In genomic region chr13:58142952-58143351, GRCh38 we compare ENCODE assay signal across 32 cellular contexts.
A peak's percentile ranks its signal among the peaks of the same experiment; 100 is the strongest.
DNase-seq lines count a peak whose midpoint lies in the region; ATAC-seq, FAIRE-seq and TF ChIP-seq lines count a peak whose summit lies in the region.
"Had no signal": no experiment of that assay in that cellular context is flagged by ENCODE, and none has a peak within 500 bp of the region (broad histone marks: within the 10 kb centered on the region; RNA-seq: fewer than 3 reads in every experiment).

No MANE protein-coding gene starts in this region.

- TF ChIP-seq RAD21 in HepG2 (CRISPR knock-in tag; IDR thresholded peaks at IDR 0.05) = no peak
- TF ChIP-seq RAD21 in A549 (conservative IDR thresholded peaks at IDR 0.05 in 1 of 2, IDR thresholded peaks at IDR 0.05 in 1 of 2) = no peak
- TF ChIP-seq RAD21 in K562 (CRISPR knock-in tag; conservative IDR thresholded peaks at IDR 0.05 in 1 of 2, IDR thresholded peaks at IDR 0.05 in 1 of 2) = no peak

- in situ Hi-C loops in HepG2 (cut with HindIII; ENCODE audit: extremely low pct_ligation_motif_present, low pct_unique_long_range_greater_than_20kb) (no loop called here), K562 (cut with MboI) (no loop called here)

- H3K79me2 ChIP-seq in HepG2 (ENCODE audit: insufficient read depth, low read length) = no peaks in the 10 kb centered on the region
- H3K79me2 ChIP-seq in K562 (ENCODE audit: control insufficient read depth, insufficient read depth, low read length) = no peaks in the 10 kb centered on the region

- TF ChIP-seq POLR2A in HepG2 (IDR thresholded peaks at IDR 0.05; ENCODE audit: insufficient read depth in 1 of 2, low read depth in 2 of 2, low read length in 2 of 2) = no peak
- no peak for TF ChIP-seq POLR2A in right lobe of liver (IDR thresholded peaks at IDR 0.05)
- no peak for TF ChIP-seq POLR2A in A549 (IDR thresholded peaks at IDR 0.05; ENCODE audit: low read length)
- no peak for TF ChIP-seq POLR2A in K562 (conservative IDR thresholded peaks at IDR 0.05)

- CTCF ChIA-PET in HepG2 (lab: Yijun Ruan, JAX; ENCODE audit: low intra/inter-chr PET ratio, low total read pairs) (no interaction called here), A549 (lab: Yijun Ruan, JAX) (no interaction called here), K562 (lab: Yijun Ruan, JAX; ENCODE audit: low intra/inter-chr PET ratio) (no interaction called here)

- no peaks in the 10 kb centered on the region for H3K4me1 ChIP-seq in HepG2 (ENCODE audit: insufficient read depth, low read length)
- no peaks in the 10 kb centered on the region for H3K4me1 ChIP-seq in right lobe of liver
- H3K4me1 ChIP-seq in A549 = no peaks in the 10 kb centered on the region
- H3K4me1 ChIP-seq in K562 (replicated peaks in 1 of 2; ENCODE audit: control insufficient read depth in 2 of 2, insufficient read depth in 2 of 2, low read length in 2 of 2) = no peaks in the 10 kb centered on the region
- H3K4me1 ChIP-seq: BLaER1; BLaER1 treated with 17β-estradiol and CSF1 and Interleukin-3, amounts not matched to agents 10 nM and 100 nM; Caco-2 had no signal

- no peak for TF ChIP-seq CTCF in HepG2 (CRISPR knock-in tag; IDR thresholded peaks at IDR 0.05)
- no peak for TF ChIP-seq CTCF in right lobe of liver (IDR thresholded peaks at IDR 0.05)
- no peak for TF ChIP-seq CTCF in A549 (IDR thresholded peaks at IDR 0.05)
- TF ChIP-seq CTCF in K562 (IDR thresholded peaks at IDR 0.05 in 2 of 3, conservative IDR thresholded peaks at IDR 0.05 in 1 of 3; ENCODE audit: insufficient read depth in 2 of 3, low read depth in 1 of 3, low read length in 3 of 3) = no peak

- H3K9me1 ChIP-seq in K562 (ENCODE audit: control insufficient read depth, insufficient read depth, low read length) = no peaks in the 10 kb centered on the region

- no peaks in the 10 kb centered on the region for H4K20me1 ChIP-seq in HepG2 (ENCODE audit: insufficient read depth, low read length)
- no peaks in the 10 kb centered on the region for H4K20me1 ChIP-seq in K562 (replicated peaks; ENCODE audit: control insufficient read depth, insufficient read depth, low read length)
- H4K20me1 ChIP-seq: BLaER1; BLaER1 treated with 17β-estradiol and CSF1 and Interleukin-3, amounts not matched to agents 10 nM and 100 nM had no signal

- H3K27me3 ChIP-seq in HepG2 (ENCODE audit: control insufficient read depth in 1 of 2, insufficient read depth in 2 of 2, low read length in 2 of 2) (no peaks in the 10 kb centered on the region), right lobe of liver (no peaks in the 10 kb centered on the region), K562 (ENCODE audit: control insufficient read depth in 2 of 2, insufficient read depth in 2 of 2, low read length in 2 of 2) (no peaks in the 10 kb centered on the region)
- H3K27me3 ChIP-seq: BE2C; BLaER1; BLaER1 treated with 17β-estradiol and CSF1 and Interleukin-3, amounts not matched to agents 10 nM and 100 nM had no signal

- no peak overlapping the region for H3K9ac ChIP-seq in HepG2 (ENCODE audit: insufficient read depth, low read depth, low read length)
- no peak overlapping the region for H3K9ac ChIP-seq in K562 (ENCODE audit: insufficient read depth in 1 of 2, low read depth in 2 of 2, low read length in 2 of 2)
- H3K9ac ChIP-seq: BLaER1; BLaER1 treated with 17β-estradiol and CSF1 and Interleukin-3, amounts not matched to agents 10 nM and 100 nM had no signal

- intact Hi-C loops in HepG2 (cut with micrococcal nuclease; ENCODE audit: unreplicated experiment) = no loop called here
- intact Hi-C loops in right lobe of liver (cut with DNase I) = no loop called here
- intact Hi-C loops in K562 (cut with micrococcal nuclease) = no loop called here

- BruUV-seq in HepG2 (replicated peaks; lab: Mats Ljungman, UMichigan) (no TSS peak), K562 (replicated peaks; lab: Mats Ljungman, UMichigan) (no TSS peak)

- POLR2A ChIA-PET in HepG2 (lab: Yijun Ruan, JAX) = no interaction called here
- POLR2A ChIA-PET in A549 (lab: Yijun Ruan, JAX) = no interaction called here
- POLR2A ChIA-PET in K562 (lab: Yijun Ruan, JAX) = no interaction called here

- H3K4me3 ChIP-seq in HepG2 (replicated peaks in 1 of 3; ENCODE audit: insufficient read depth in 1 of 3, low read depth in 2 of 3, low read length in 3 of 3) (no peak overlapping the region), right lobe of liver (no peak overlapping the region), A549 (no peak overlapping the region), K562 (no peak overlapping the region)
- H3K4me3 ChIP-seq: BLaER1; BLaER1 treated with 17β-estradiol and CSF1 and Interleukin-3, amounts not matched to agents 10 nM and 100 nM had no signal

- H3K9me3 ChIP-seq in HepG2 (ENCODE audit: low read length) = peaks cover 98% of the 10 kb centered on the region
- H3K9me3 ChIP-seq in right lobe of liver = no peaks in the 10 kb centered on the region
- H3K9me3 ChIP-seq in A549 = no peaks in the 10 kb centered on the region
- no peaks in the 10 kb centered on the region for H3K9me3 ChIP-seq in K562 (replicated peaks; ENCODE audit: control insufficient read depth, insufficient read depth, low read depth, low read length)
- H3K9me3 ChIP-seq: BE2C, BLaER1 had no signal

- H3K27ac ChIP-seq in HepG2 (ENCODE audit: extremely low read length, insufficient read depth, low read length) = no peak overlapping the region
- H3K27ac ChIP-seq in right lobe of liver = no peak overlapping the region
- no peak overlapping the region for H3K27ac ChIP-seq in A549
- no peak overlapping the region for H3K27ac ChIP-seq in K562 (ENCODE audit: extremely low read depth, low read depth, low read length)
- H3K27ac ChIP-seq: 22Rv1; BLaER1; BLaER1 treated with 17β-estradiol and CSF1 and Interleukin-3, amounts not matched to agents 10 nM and 100 nM; C4-2B had no signal

- FAIRE-seq in HepG2 (lab: Jason Lieb, UNC) = no peak
- no peak for FAIRE-seq in A549 (lab: Jason Lieb, UNC)
- FAIRE-seq in K562 (lab: Jason Lieb, UNC) = no peak
- FAIRE-seq: A204.1, D721Med had no signal

- DNase-seq in HepG2 (ENCODE audit: low spot score) (no peak), right lobe of liver (no peak), A549 (ENCODE audit: low read depth in 1 of 2, low spot score in 1 of 2) (no peak), K562 (ENCODE audit: extremely low read depth in 1 of 4, low spot score in 3 of 4) (no peak)
- DNase-seq in effector CD8-positive, alpha-beta T cell (lab: John Stamatoyannopoulos, UW) = no peak
- DNase-seq: 8988T; ACHN; AML-193; BE2C; C1 segment of cervical spinal cord; Caco-2; Calu3; CD4-positive, alpha-beta memory T cell; CD4-positive, alpha-beta T cell; CD4-positive, CD25-positive, alpha-beta regulatory T cell; CD8-positive, alpha-beta memory T cell; CD8-positive, alpha-beta T cell; COR-L47; DMS 273 treated with DMSO at 0.1 percent for 48 hours; DMS153; DMS53; DMS79; DMS79 treated with DMSO at 0.1 percent for 48 hours; DND-41; EL had no signal

- no peak for ATAC-seq in HepG2
- no peak for ATAC-seq in right lobe of liver
- no peak for ATAC-seq in A549
- ATAC-seq in K562 = no peak
- ATAC-seq in GM18511 (IDR thresholded peaks at IDR 0.05; ENCODE audit: unreplicated experiment) = no peak
- ATAC-seq: CD8-positive, alpha-beta T cell had no signal

- H3K36me3 ChIP-seq in HepG2 (replicated peaks in 1 of 2; ENCODE audit: control insufficient read depth in 1 of 2, insufficient read depth in 2 of 2, low read length in 2 of 2) (no peaks in the 10 kb centered on the region), right lobe of liver (no peaks in the 10 kb centered on the region), K562 (ENCODE audit: control insufficient read depth, insufficient read depth, low read length) (no peaks in the 10 kb centered on the region)
- H3K36me3 ChIP-seq: BE2C; BLaER1; BLaER1 treated with 17β-estradiol and CSF1 and Interleukin-3, amounts not matched to agents 10 nM and 100 nM had no signal

- H3K4me2 ChIP-seq in HepG2 (ENCODE audit: low read depth, low read length) (no peak overlapping the region), A549 (no peak overlapping the region), K562 (ENCODE audit: insufficient read depth, low read length) (no peak overlapping the region)
- H3K4me2 ChIP-seq: BLaER1; BLaER1 treated with 17β-estradiol and CSF1 and Interleukin-3, amounts not matched to agents 10 nM and 100 nM had no signal

- no peak for TF ChIP-seq EP300 in HepG2 (IDR thresholded peaks at IDR 0.05; ENCODE audit: low read depth in 2 of 2, low read length in 2 of 2)
- TF ChIP-seq EP300 in HepG2 (CRISPR knock-in tag; IDR thresholded peaks at IDR 0.05; ENCODE audit: borderline replicate concordance) = no peak
- TF ChIP-seq EP300 in A549 (IDR thresholded peaks at IDR 0.05) = no peak
- TF ChIP-seq EP300 in K562 (IDR thresholded peaks at IDR 0.05; ENCODE audit: low read length) = no peak

- H2AFZ ChIP-seq in HepG2 (ENCODE audit: low read length) (no peak overlapping the region), K562 (ENCODE audit: low read depth, low read length) (no peak overlapping the region)

- WGBS in HepG2 (ENCODE audit: low lambda C conversion rate) = 89% methylated on average over 1 of the region's 1 CpG
- 88% methylated on average over 1 of the region's 1 CpG for WGBS in right lobe of liver (ENCODE audit: insufficient coverage, low coverage, low lambda C conversion rate, missing lambda C conversion rate)
- 53% methylated on average over 1 of the region's 1 CpG for WGBS in A549 (ENCODE audit: missing lambda C conversion rate)
- WGBS in K562 (ENCODE audit: insufficient coverage, low coverage, missing lambda C conversion rate) = 17% methylated on average over 1 of the region's 1 CpG

TF ChIP-seq in HepG2, 621 proteins besides CTCF, POLR2A, EP300 and RAD21:
- TF ChIP-seq MAFK (conservative IDR thresholded peaks at IDR 0.05 in 1 of 2, IDR thresholded peaks at IDR 0.05 in 1 of 2; ENCODE audit: low read length in 2 of 2) (peak; percentile 33 to 60; a peak in 3 of 4 replicates), MAFF (IDR thresholded peaks at IDR 0.05; ENCODE audit: low read depth, low read length) (peak; percentile 53; the same call in 1 of the 2 replicates), AHR (CRISPR knock-in tag; IDR thresholded peaks at IDR 0.05) (no peak)

TF ChIP-seq in A549, 52 proteins besides CTCF, POLR2A, EP300 and RAD21 (continues in another document):
- TF ChIP-seq MAFK (IDR thresholded peaks at IDR 0.05; ENCODE audit: partially characterized antibody) (peak; percentile 42), MYC (IDR thresholded peaks at IDR 0.05; ENCODE audit: borderline replicate concordance, low read length) (no peak), GATA3 (IDR thresholded peaks at IDR 0.05; ENCODE audit: borderline replicate concordance) (no peak), EHMT2 (IDR thresholded peaks at IDR 0.05; ENCODE audit: low read depth) (no peak), ZFP36 (IDR thresholded peaks at IDR 0.05; ENCODE audit: borderline replicate concordance, partially characterized antibody) (no peak)

TF ChIP-seq in K562, 482 proteins besides CTCF, POLR2A, EP300 and RAD21 (continues in another document):
- TF ChIP-seq ZNF316 (IDR thresholded peaks at IDR 0.05) = peak; percentile 18; the same call in 1 of the 2 replicates

Comparison
In these comparisons a context has a peak if more than half of its experiments do, and no peak if none do; other contexts are left out.
1. Of the 241 proteins assayed by ChIP-seq in both HepG2 and K562: peak only in HepG2: MAFF and MAFK; only in K562: none; in both: none; in neither: 239.